Comparison of ENCODE assay signal across 13 cellular contexts in genomic region chr17:61128671-61129115, GRCh38.
DNase-seq lines count a peak whose midpoint lies in the region; ATAC-seq, FAIRE-seq and TF ChIP-seq lines count a peak whose summit lies in the region.
"Had no signal": no experiment of that assay in that cellular context is flagged by ENCODE, and none has a peak within 500 bp of the region (broad histone marks: within the 10 kb centered on the region; RNA-seq: fewer than 3 reads in every experiment).

No MANE protein-coding gene starts in this region.

- TF ChIP-seq CTCF in AG09309 (IDR thresholded peaks at IDR 0.05; ENCODE audit: control insufficient read depth, insufficient read depth, low read depth, low read length, missing control alignments) (no peak), fibroblast of villous mesenchyme (IDR thresholded peaks at IDR 0.05; ENCODE audit: insufficient read depth, low read depth, low read length) (no peak), progenitor cell of endocrine pancreas (IDR thresholded peaks at IDR 0.05; ENCODE audit: unreplicated experiment) (no peak)

- DNase-seq in AG09309 (ENCODE audit: low read depth) = peak; percentile 5
- DNase-seq in Kasumi-1 (lab: John Stamatoyannopoulos, UW) = peak; percentile 38 to 43
- DNase-seq in fibroblast of villous mesenchyme (ENCODE audit: low read depth) = peak; percentile 27
- no peak for DNase-seq in progenitor cell of endocrine pancreas (ENCODE audit: low spot score, unreplicated experiment)
- DNase-seq in NCI-H2029 (lab: John Stamatoyannopoulos, UW) = no peak
- DNase-seq in GM12892 (ENCODE audit: insufficient read length) = no peak
- DNase-seq in DMS79 treated with DMSO at 0.1 percent for 48 hours (lab: John Stamatoyannopoulos, UW) = no peak
- DNase-seq: activated CD4-positive, alpha-beta T cell treated with anti-CD3 and anti-CD28 coated beads for 4 hours; activated effector memory CD4-positive, alpha-beta T cell treated with anti-CD3 and anti-CD28 coated beads, Interleukin-2, amount 50 U/mL, for 16 hours; C1 segment of cervical spinal cord; GOT3; SJCRH30 had no signal

- H3K4me3 Mint-ChIP-seq in progenitor cell of endocrine pancreas (ENCODE audit: low read depth) = no peak overlapping the region

- no peak for FAIRE-seq in GM12892 (lab: Jason Lieb, UNC)

- no peak for TF ChIP-seq POLR2A in GM12892 (IDR thresholded peaks at IDR 0.05; ENCODE audit: low read depth, low read length)

- H3K4me1 Mint-ChIP-seq in progenitor cell of endocrine pancreas (ENCODE audit: low read depth) = peaks cover 3% of the 10 kb centered on the region

- H3K27me3 Mint-ChIP-seq in progenitor cell of endocrine pancreas = peaks cover 3% of the 10 kb centered on the region

- no peak overlapping the region for H3K4me3 ChIP-seq in AG09309 (ENCODE audit: control insufficient read depth, low read depth, low read length)
- H3K4me3 ChIP-seq in fibroblast of villous mesenchyme (ENCODE audit: low read depth, low read length) = no peak overlapping the region
- H3K4me3 ChIP-seq: SJCRH30 had no signal

- H3K9me3 Mint-ChIP-seq in progenitor cell of endocrine pancreas (ENCODE audit: low read depth) = no peaks in the 10 kb centered on the region

- H3K27ac Mint-ChIP-seq in progenitor cell of endocrine pancreas = peak overlapping the region; percentile 36

- no peak for ATAC-seq in HG03108 (IDR thresholded peaks at IDR 0.05; ENCODE audit: unreplicated experiment)

- H3K36me3 Mint-ChIP-seq in progenitor cell of endocrine pancreas (ENCODE audit: insufficient read depth) = no peaks in the 10 kb centered on the region

Comparison
In these comparisons a context has a peak if more than half of its experiments do, and no peak if none do; other contexts are left out.
1. DNase-seq: peak in AG09309 (single experiment), Kasumi-1 (2 of 2) and fibroblast of villous mesenchyme (single experiment); none in progenitor cell of endocrine pancreas (single experiment), NCI-H2029 (single experiment), GM12892 (single experiment) and DMS79 treated with DMSO at 0.1 percent for 48 hours (single experiment).